In the genomic region with DNA sequence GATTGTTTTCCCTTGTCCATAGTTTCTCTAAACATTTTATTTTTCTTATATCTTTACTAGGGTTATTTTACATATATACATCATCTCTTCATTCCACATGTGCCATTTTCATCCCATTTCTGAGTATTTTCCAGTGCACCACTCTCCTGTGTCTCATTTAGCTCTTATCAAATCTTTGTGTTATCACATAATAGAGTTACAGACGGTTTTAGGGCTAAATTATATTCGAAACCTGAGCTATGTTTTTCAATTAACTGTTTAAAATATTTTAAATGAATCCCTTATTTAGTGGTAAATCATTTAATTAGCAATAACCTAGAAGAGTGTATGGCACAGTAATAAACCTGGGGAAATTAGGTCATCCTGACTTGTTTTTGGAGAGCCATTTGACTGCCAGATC, we compare ENCODE assay signal across 31 cellular contexts.
DNase-seq lines count a peak whose midpoint lies in the region; ATAC-seq and TF ChIP-seq lines count a peak whose summit lies in the region.
"Had no signal": no experiment of that assay in that cellular context is flagged by ENCODE, and none has a peak within 500 bp of the region (broad histone marks: within the 10 kb centered on the region; RNA-seq: fewer than 3 reads in every experiment).

No MANE protein-coding gene starts in this region.

- H3K27me3 ChIP-seq in SK-N-SH (ENCODE audit: insufficient read depth) = no peaks in the 10 kb centered on the region
- H3K27me3 ChIP-seq: BE2C; BLaER1; BLaER1 treated with 17β-estradiol and CSF1 and Interleukin-3, amounts not matched to agents 10 nM and 100 nM had no signal

- 43% methylated on average over 2 of the region's 2 CpGs for WGBS in SK-N-SH (ENCODE audit: low lambda C conversion rate)

- H3K4me1 ChIP-seq in SK-N-SH (ENCODE audit: control insufficient read depth in 1 of 2, insufficient read depth in 2 of 2, low read depth in 1 of 2, low read length in 1 of 2) = no peaks in the 10 kb centered on the region; a peak in 1 of 4 replicates
- H3K4me1 ChIP-seq: A549; BLaER1; BLaER1 treated with 17β-estradiol and CSF1 and Interleukin-3, amounts not matched to agents 10 nM and 100 nM; Caco-2 had no signal

- CTCF ChIA-PET in SK-N-SH (lab: Yijun Ruan, JAX) = interaction anchor here (1.4 to 4.9 kb wide), 3 partner anchors 11 to 364 kb away, joined by 4 to 21 read pairs (median 5); no protein-coding TSS in a partner anchor

- no peaks in the 10 kb centered on the region for H3F3A ChIP-seq in SK-N-SH (replicated peaks; ENCODE audit: insufficient read depth)

- no peaks in the 10 kb centered on the region for H4K20me1 ChIP-seq in SK-N-SH (ENCODE audit: insufficient read depth)
- H4K20me1 ChIP-seq: BLaER1; BLaER1 treated with 17β-estradiol and CSF1 and Interleukin-3, amounts not matched to agents 10 nM and 100 nM had no signal

- no peaks in the 10 kb centered on the region for H3K79me2 ChIP-seq in SK-N-SH (ENCODE audit: insufficient read depth)

- DNase-seq in SK-N-DZ (ENCODE audit: low spot score) (peak; percentile 82), SK-N-SH (peak; percentile 4), anterior cingulate cortex (lab: John Stamatoyannopoulos, UW) (no peak), head of caudate nucleus (no peak)
- DNase-seq: 8988T; ACHN; AML-193; BE2C; C1 segment of cervical spinal cord; Caco-2; Calu3; CD4-positive, alpha-beta memory T cell; CD4-positive, alpha-beta T cell; CD4-positive, CD25-positive, alpha-beta regulatory T cell; CD8-positive, alpha-beta memory T cell; CD8-positive, alpha-beta T cell; COR-L47; DMS 273 treated with DMSO at 0.1 percent for 48 hours; DMS153; DMS53; DMS79; DMS79 treated with DMSO at 0.1 percent for 48 hours; DND-41; EL had no signal

- no peak for TF ChIP-seq CTCF in SK-N-SH (IDR thresholded peaks at IDR 0.05)

- no peak overlapping the region for H3K4me2 ChIP-seq in SK-N-SH
- H3K4me2 ChIP-seq: A549; BLaER1; BLaER1 treated with 17β-estradiol and CSF1 and Interleukin-3, amounts not matched to agents 10 nM and 100 nM had no signal

- no peak for ATAC-seq in SK-N-SH treated with all-trans-retinoic acid at 6 μM for 48 hours
- ATAC-seq in HG02884 (IDR thresholded peaks at IDR 0.05; ENCODE audit: unreplicated experiment) = no peak
- ATAC-seq: A549; CD8-positive, alpha-beta T cell had no signal

- H3K36me3 ChIP-seq in SK-N-SH (replicated peaks in 1 of 2; ENCODE audit: control insufficient read depth in 1 of 2, insufficient read depth in 2 of 2, low read length in 1 of 2) = no peaks in the 10 kb centered on the region
- H3K36me3 ChIP-seq: BE2C; BLaER1; BLaER1 treated with 17β-estradiol and CSF1 and Interleukin-3, amounts not matched to agents 10 nM and 100 nM had no signal

- H3K9ac ChIP-seq in SK-N-SH = no peak overlapping the region
- H3K9ac ChIP-seq: BLaER1; BLaER1 treated with 17β-estradiol and CSF1 and Interleukin-3, amounts not matched to agents 10 nM and 100 nM had no signal

- no peak overlapping the region for H2AFZ ChIP-seq in SK-N-SH (ENCODE audit: low read depth)

- H3K4me3 ChIP-seq in SK-N-SH (ENCODE audit: low read depth in 2 of 2, low read length in 1 of 2) = no peak overlapping the region
- H3K4me3 ChIP-seq: A549; BLaER1; BLaER1 treated with 17β-estradiol and CSF1 and Interleukin-3, amounts not matched to agents 10 nM and 100 nM had no signal

- H3K9me2 ChIP-seq in SK-N-SH = no peaks in the 10 kb centered on the region

- no peaks in the 10 kb centered on the region for H3K9me3 ChIP-seq in SK-N-SH
- H3K9me3 ChIP-seq: A549; BE2C; BLaER1; BLaER1 treated with 17β-estradiol and CSF1 and Interleukin-3, amounts not matched to agents 10 nM and 100 nM; Caco-2 had no signal

- TF ChIP-seq RAD21 in SK-N-SH (IDR thresholded peaks at IDR 0.05; ENCODE audit: low read length) = no peak

- no peak overlapping the region for H3K27ac ChIP-seq in SK-N-SH (ENCODE audit: low read depth in 2 of 2, low read length in 1 of 2)
- H3K27ac ChIP-seq: 22Rv1; A549; BLaER1; BLaER1 treated with 17β-estradiol and CSF1 and Interleukin-3, amounts not matched to agents 10 nM and 100 nM; C4-2B had no signal

- POLR2A ChIA-PET in SK-N-SH (lab: Yijun Ruan, JAX) = no interaction called here

- intact Hi-C loops in head of caudate nucleus (cut with DNase I) = no loop called here

- peak in 1 of 2 experiments; percentile 66; a peak in 1 of 4 replicates for TF ChIP-seq EP300 in SK-N-SH (IDR thresholded peaks at IDR 0.05; ENCODE audit: borderline replicate concordance in 1 of 2, low read depth in 1 of 2, low read length in 1 of 2)

TF ChIP-seq in SK-N-SH, 30 proteins besides CTCF, POLR2A, EP300 and RAD21:
- no peak for TF ChIP-seq SMC3 (IDR thresholded peaks at IDR 0.05; ENCODE audit: low read depth, low read length)
- TF ChIP-seq, protein P1, sequence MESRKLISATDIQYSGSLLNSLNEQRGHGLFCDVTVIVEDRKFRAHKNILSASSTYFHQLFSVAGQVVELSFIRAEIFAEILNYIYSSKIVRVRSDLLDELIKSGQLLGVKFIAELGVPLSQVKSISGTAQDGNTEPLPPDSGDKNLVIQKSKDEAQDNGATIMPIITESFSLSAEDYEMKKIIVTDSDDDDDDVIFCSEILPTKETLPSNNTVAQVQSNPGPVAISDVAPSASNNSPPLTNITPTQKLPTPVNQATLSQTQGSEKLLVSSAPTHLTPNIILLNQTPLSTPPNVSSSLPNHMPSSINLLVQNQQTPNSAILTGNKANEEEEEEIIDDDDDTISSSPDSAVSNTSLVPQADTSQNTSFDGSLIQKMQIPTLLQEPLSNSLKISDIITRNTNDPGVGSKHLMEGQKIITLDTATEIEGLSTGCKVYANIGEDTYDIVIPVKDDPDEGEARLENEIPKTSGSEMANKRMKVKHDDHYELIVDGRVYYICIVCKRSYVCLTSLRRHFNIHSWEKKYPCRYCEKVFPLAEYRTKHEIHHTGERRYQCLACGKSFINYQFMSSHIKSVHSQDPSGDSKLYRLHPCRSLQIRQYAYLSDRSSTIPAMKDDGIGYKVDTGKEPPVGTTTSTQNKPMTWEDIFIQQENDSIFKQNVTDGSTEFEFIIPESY (IDR thresholded peaks at IDR 0.05; ENCODE audit: borderline replicate concordance, low read depth) = no peak
- TF ChIP-seq TAF1 (IDR thresholded peaks at IDR 0.05; ENCODE audit: borderline replicate concordance, low read depth, low read length) = no peak
- peak; percentile 87 for TF ChIP-seq RCOR1 (IDR thresholded peaks at IDR 0.05; ENCODE audit: low read length)
- TF ChIP-seq GATA2 (CRISPR knock-in tag; IDR thresholded peaks at IDR 0.05) = peak; percentile 93
- TF ChIP-seq NRF1 (IDR thresholded peaks at IDR 0.05; ENCODE audit: low read depth, low read length) = no peak
- TF ChIP-seq CHD2 (IDR thresholded peaks at IDR 0.05; ENCODE audit: low read length, partially characterized antibody) = no peak
- no peak for TF ChIP-seq TEAD4 (IDR thresholded peaks at IDR 0.05; ENCODE audit: borderline replicate concordance, insufficient read depth)
- 0 out of 2 replicates have a peak, but pooled peaks have one; percentile 22 for TF ChIP-seq FOXJ3 (CRISPR knock-in tag; IDR thresholded peaks at IDR 0.05)
- no peak for TF ChIP-seq FOXM1 (IDR thresholded peaks at IDR 0.05; ENCODE audit: low read depth)
- no peak for TF ChIP-seq RFX5 (IDR thresholded peaks at IDR 0.05; ENCODE audit: low read length)
- TF ChIP-seq RXRA (IDR thresholded peaks at IDR 0.05; ENCODE audit: borderline replicate concordance, low read depth) = no peak

TF ChIP-seq in SK-N-SH treated with all-trans-retinoic acid at 6 μM for 48 hours, 23 proteins besides CTCF, POLR2A, EP300 and RAD21 (continues in another document):
- peak; percentile 51 for TF ChIP-seq ISL1 (CRISPR knock-in tag; IDR thresholded peaks at IDR 0.05)
- no peak for TF ChIP-seq ZNF8 (CRISPR knock-in tag; IDR thresholded peaks at IDR 0.05)
- no peak for TF ChIP-seq ZFP30 (CRISPR knock-in tag; IDR thresholded peaks at IDR 0.05)
- TF ChIP-seq ZC3H10 (CRISPR knock-in tag; IDR thresholded peaks at IDR 0.05) = no peak
- no peak for TF ChIP-seq ZNF565 (CRISPR knock-in tag; conservative IDR thresholded peaks at IDR 0.05; ENCODE audit: low read depth)
- no peak for TF ChIP-seq ZNF70 (CRISPR knock-in tag; IDR thresholded peaks at IDR 0.05)
- no peak for TF ChIP-seq ZFP3 (CRISPR knock-in tag; IDR thresholded peaks at IDR 0.05)
- peak; percentile 92 for TF ChIP-seq TCF4 (CRISPR knock-in tag; IDR thresholded peaks at IDR 0.05; ENCODE audit: borderline replicate concordance)
- no peak for TF ChIP-seq OSR1 (CRISPR knock-in tag; IDR thresholded peaks at IDR 0.05)
- no peak for TF ChIP-seq PPARA (CRISPR knock-in tag; IDR thresholded peaks at IDR 0.05; ENCODE audit: borderline replicate concordance)
- no peak for TF ChIP-seq BACH2 (CRISPR knock-in tag; IDR thresholded peaks at IDR 0.05; ENCODE audit: borderline replicate concordance)
- TF ChIP-seq, protein P2, sequence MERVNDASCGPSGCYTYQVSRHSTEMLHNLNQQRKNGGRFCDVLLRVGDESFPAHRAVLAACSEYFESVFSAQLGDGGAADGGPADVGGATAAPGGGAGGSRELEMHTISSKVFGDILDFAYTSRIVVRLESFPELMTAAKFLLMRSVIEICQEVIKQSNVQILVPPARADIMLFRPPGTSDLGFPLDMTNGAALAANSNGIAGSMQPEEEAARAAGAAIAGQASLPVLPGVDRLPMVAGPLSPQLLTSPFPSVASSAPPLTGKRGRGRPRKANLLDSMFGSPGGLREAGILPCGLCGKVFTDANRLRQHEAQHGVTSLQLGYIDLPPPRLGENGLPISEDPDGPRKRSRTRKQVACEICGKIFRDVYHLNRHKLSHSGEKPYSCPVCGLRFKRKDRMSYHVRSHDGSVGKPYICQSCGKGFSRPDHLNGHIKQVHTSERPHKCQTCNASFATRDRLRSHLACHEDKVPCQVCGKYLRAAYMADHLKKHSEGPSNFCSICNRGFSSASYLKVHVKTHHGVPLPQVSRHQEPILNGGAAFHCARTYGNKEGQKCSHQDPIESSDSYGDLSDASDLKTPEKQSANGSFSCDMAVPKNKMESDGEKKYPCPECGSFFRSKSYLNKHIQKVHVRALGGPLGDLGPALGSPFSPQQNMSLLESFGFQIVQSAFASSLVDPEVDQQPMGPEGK (CRISPR knock-in tag; IDR thresholded peaks at IDR 0.05; ENCODE audit: borderline replicate concordance) = no peak
- TF ChIP-seq, protein P3, sequence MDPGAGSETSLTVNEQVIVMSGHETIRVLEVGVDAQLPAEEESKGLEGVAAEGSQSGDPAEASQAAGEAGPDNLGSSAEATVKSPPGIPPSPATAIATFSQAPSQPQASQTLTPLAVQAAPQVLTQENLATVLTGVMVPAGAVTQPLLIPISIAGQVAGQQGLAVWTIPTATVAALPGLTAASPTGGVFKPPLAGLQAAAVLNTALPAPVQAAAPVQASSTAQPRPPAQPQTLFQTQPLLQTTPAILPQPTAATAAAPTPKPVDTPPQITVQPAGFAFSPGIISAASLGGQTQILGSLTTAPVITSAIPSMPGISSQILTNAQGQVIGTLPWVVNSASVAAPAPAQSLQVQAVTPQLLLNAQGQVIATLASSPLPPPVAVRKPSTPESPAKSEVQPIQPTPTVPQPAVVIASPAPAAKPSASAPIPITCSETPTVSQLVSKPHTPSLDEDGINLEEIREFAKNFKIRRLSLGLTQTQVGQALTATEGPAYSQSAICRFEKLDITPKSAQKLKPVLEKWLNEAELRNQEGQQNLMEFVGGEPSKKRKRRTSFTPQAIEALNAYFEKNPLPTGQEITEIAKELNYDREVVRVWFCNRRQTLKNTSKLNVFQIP (CRISPR knock-in tag; IDR thresholded peaks at IDR 0.05; ENCODE audit: borderline replicate concordance, low read depth) = no peak

Comparison
In these comparisons a context has a peak if more than half of its experiments do, and no peak if none do; other contexts are left out.
1. DNase-seq: peak in SK-N-DZ (single experiment) and SK-N-SH (single experiment); none in anterior cingulate cortex (0 of 58) and head of caudate nucleus (0 of 42).